8 cellular contexts compared by ENCODE assay signal in genomic region chr5:122845253-122846050, GRCh38. TPM values are rescaled to one million over a fixed set of nuclear protein-coding genes. Genes with fewer than 3 reads are reported as not detected.
DNase-seq lines count a peak whose midpoint lies in the region; ATAC-seq and TF ChIP-seq lines count a peak whose summit lies in the region.

SNX24 (plus strand) TSS chr5:122845613; CDS start chr5:122845634, 21 bp downstream.

- H3K4me1 ChIP-seq in ectodermal cell (ENCODE audit: control insufficient read depth, insufficient read depth, low read length) = no peaks in the 10 kb centered on the region

- POLR2A ChIA-PET in AG04450 (lab: Yijun Ruan, JAX) = interaction anchor here (0.6 to 0.9 kb wide), 4 partner anchors 33 to 311 kb away, joined by 3 to 10 read pairs (median 3); partner anchors contain the start of gene SNX2

- no peak for TF ChIP-seq POLR2A in lower leg skin (IDR thresholded peaks at IDR 0.05)

- WGBS in ectodermal cell, 2 experiments = 0% methylated on average over 91 of the region's 91 CpGs
- WGBS in lower leg skin, 2 donors = 0% methylated on average over 31 to 40 of the region's 91 CpGs

- no peaks in the 10 kb centered on the region for H3K27me3 ChIP-seq in AG04450 (ENCODE audit: control insufficient read depth, insufficient read depth, low read length)
- peaks cover 23% of the 10 kb centered on the region for H3K27me3 ChIP-seq in ectodermal cell (ENCODE audit: control insufficient read depth, insufficient read depth, low read length, poor library complexity, severe bottlenecking)

- H3K36me3 ChIP-seq in ectodermal cell (ENCODE audit: control insufficient read depth, insufficient read depth, low read length) = no peaks in the 10 kb centered on the region

- ATAC-seq in GM18868 (IDR thresholded peaks at IDR 0.05; ENCODE audit: unreplicated experiment) (peak; percentile 87), HG03095 (IDR thresholded peaks at IDR 0.05; ENCODE audit: unreplicated experiment) (peak; percentile 80)

- H3K27ac ChIP-seq in AG04450 (ENCODE audit: low read depth, low read length) (peak within 1 kb of the TSS; percentile 66), ectodermal cell (ENCODE audit: insufficient read depth, low read depth, low read length, poor library complexity, severe bottlenecking) (peak within 1 kb of the TSS; percentile 17)

- H3K9me3 ChIP-seq in AG04450 (ENCODE audit: control insufficient read depth, insufficient read depth, low read length) = no peaks in the 10 kb centered on the region; the same call in 1 of the 2 replicates
- H3K9me3 ChIP-seq in ectodermal cell (ENCODE audit: control insufficient read depth, low read length) = no peaks in the 10 kb centered on the region

- TF ChIP-seq CTCF in AG04450 (IDR thresholded peaks at IDR 0.05; ENCODE audit: low read depth, low read length) (no peak), lower leg skin (IDR thresholded peaks at IDR 0.05) (no peak)

- DNase-seq in AG04450 (ENCODE audit: low read depth, low spot score) (peak; percentile 10), NCI-H510A (lab: John Stamatoyannopoulos, UW) (peak; percentile 57), lower leg skin (ENCODE audit: low spot score in 2 of 2) (peak; percentile 78 to 96)
- peak; percentile 75 to 79 for DNase-seq in activated CD4-positive, alpha-beta T cell treated with anti-CD3 and anti-CD28 coated beads, Interleukin-2, amount 50 U/mL, for 48 hours
- peak; percentile 69 for DNase-seq in stimulated activated CD4-positive, alpha-beta T cell treated with anti-CD3 and anti-CD28 coated beads, Interleukin-4, amount 100 ng/mL, for 24 hours

- H3K4me3 ChIP-seq in AG04450 (ENCODE audit: low read depth, low read length) = peak within 1 kb of the TSS; percentile 71
- peak within 1 kb of the TSS; percentile 60 for H3K4me3 ChIP-seq in ectodermal cell (ENCODE audit: insufficient read depth, low read depth, low read length)
- H3K4me3 ChIP-seq in lower leg skin (ENCODE audit: low read depth, poor library complexity, severe bottlenecking) = peak within 1 kb of the TSS; percentile 84

- intact Hi-C loops in lower leg skin (cut with DNase I; ENCODE audit: low total_unique reads) = loop anchor here (5.0 kb wide), 1 partner anchor 143 kb away; no protein-coding TSS in a partner anchor

- CTCF ChIA-PET in AG04450 (lab: Charles Lee) = interaction anchor here (0.7 to 1.6 kb wide), 4 partner anchors 15 to 522 kb away, joined by 3 read pairs; no protein-coding TSS in a partner anchor

RNA-seq across cellular contexts. Expression of gene SNX24, which starts in this region (rescaled TPM):
- 11.8 and 14.8 TPM in 2 replicates for polyA plus RNA-seq in AG04450 (2011; rRNA removed)
- 3.2 and 6.6 TPM in 2 replicates for polyA minus RNA-seq in AG04450 (2011; rRNA and poly(A)+ RNA removed)
- 14.1 TPM for polyA plus RNA-seq in ectodermal cell (2013, experiment 1 of 4)
- polyA plus RNA-seq in ectodermal cell (2013, experiment 2 of 4) = 12.8 TPM
- polyA plus RNA-seq in ectodermal cell (2013, experiment 3 of 4) = 10.7 TPM
- polyA plus RNA-seq in ectodermal cell (2013, experiment 4 of 4) = 11.9 TPM
- total RNA-seq in lower leg skin = 10 to 100 TPM; 20.1 to 28.1 (median 20.9) TPM

Comparison
In these comparisons a context has a peak if more than half of its experiments do, and no peak if none do; other contexts are left out.
1. Peak in every context shown above with its lines: DNase-seq, ATAC-seq, H3K4me3 ChIP-seq and H3K27ac ChIP-seq.
2. DNase-seq: peak in every context shown above with its lines; median percentile 87 in lower leg skin; 77 in activated CD4-positive, alpha-beta T cell treated with anti-CD3 and anti-CD28 coated beads, Interleukin-2, amount 50 U/mL, for 48 hours; 69 in stimulated activated CD4-positive, alpha-beta T cell treated with anti-CD3 and anti-CD28 coated beads, Interleukin-4, amount 100 ng/mL, for 24 hours; 57 in NCI-H510A; 10 in AG04450.